8 cellular contexts compared by ENCODE assay signal in genomic region chr19:1094655-1094977, GRCh38. TPM values are rescaled to one million over a fixed set of nuclear protein-coding genes. Genes with fewer than 3 reads are reported as not detected.
DNase-seq lines count a peak whose midpoint lies in the region; ATAC-seq and TF ChIP-seq lines count a peak whose summit lies in the region.

No MANE protein-coding gene starts in this region.

- H3K9me3 Mint-ChIP-seq in activated T-cell treated with anti-CD3 and anti-CD28 coated beads, Interleukin-2, amount 50 U/mL, for 24 hours, result no peaks in the 10 kb centered on the region

- intact Hi-C loops in ascending aorta (cut with DNase I) (loop anchor here (2.0 kb wide), 1 partner anchor 68 kb away; the partner anchor contains the start of gene CNN2), right lobe of liver (cut with DNase I) (no loop called here), tibial artery (cut with DNase I; ENCODE audit: low total_unique reads) (loop anchor here (5.0 kb wide), 1 partner anchor 52 kb away; the partner anchor contains the start of gene ABCA7)

- H3K27me3 ChIP-seq in ascending aorta, result no peaks in the 10 kb centered on the region
- H3K27me3 ChIP-seq in right lobe of liver, result no peaks in the 10 kb centered on the region
- H3K27me3 ChIP-seq in tibial artery, result no peaks in the 10 kb centered on the region

- H3K4me3 Mint-ChIP-seq in activated T-cell treated with anti-CD3 and anti-CD28 coated beads, Interleukin-2, amount 50 U/mL, for 24 hours, result peak overlapping the region; percentile 93

- H3K4me1 Mint-ChIP-seq in activated T-cell treated with anti-CD3 and anti-CD28 coated beads, Interleukin-2, amount 50 U/mL, for 24 hours (ENCODE audit: low read depth), result peaks cover 59% of the 10 kb centered on the region

- no peaks in the 10 kb centered on the region for H3K27me3 Mint-ChIP-seq in activated T-cell treated with anti-CD3 and anti-CD28 coated beads, Interleukin-2, amount 50 U/mL, for 24 hours

- no peak for ATAC-seq in right lobe of liver
- ATAC-seq in HG03280 (IDR thresholded peaks at IDR 0.05; ENCODE audit: unreplicated experiment), result no peak
- no peak for ATAC-seq in HG03469 (IDR thresholded peaks at IDR 0.05; ENCODE audit: unreplicated experiment)

- H3K27ac Mint-ChIP-seq in activated T-cell treated with anti-CD3 and anti-CD28 coated beads, Interleukin-2, amount 50 U/mL, for 24 hours, result peak overlapping the region; percentile 92

- no peak for TF ChIP-seq CTCF in ascending aorta (IDR thresholded peaks at IDR 0.05)
- no peak for TF ChIP-seq CTCF in right lobe of liver (IDR thresholded peaks at IDR 0.05)
- no peak for TF ChIP-seq CTCF in tibial artery (IDR thresholded peaks at IDR 0.05)

- no peaks in the 10 kb centered on the region for H3K9me3 ChIP-seq in ascending aorta
- no peaks in the 10 kb centered on the region for H3K9me3 ChIP-seq in right lobe of liver
- peaks cover 0 to 1% (median 0%) of the 10 kb centered on the region in 3 donors for H3K9me3 ChIP-seq in tibial artery

- peak overlapping the region; percentile 81 to 96 for H3K4me3 ChIP-seq in ascending aorta
- peak overlapping the region; percentile 91 to 95 (median 92) for H3K4me3 ChIP-seq in right lobe of liver
- H3K4me3 ChIP-seq in tibial artery, result peak overlapping the region; percentile 78 to 83

- peaks cover 15 to 24% of the 10 kb centered on the region in 2 donors for H3K4me1 ChIP-seq in ascending aorta
- peaks cover 0 to 38% (median 17%) of the 10 kb centered on the region in 4 donors for H3K4me1 ChIP-seq in right lobe of liver
- H3K4me1 ChIP-seq in tibial artery, result peaks cover 0 to 48% (median 38%) of the 10 kb centered on the region in 4 donors

- 0% methylated on average over 1 of the region's 19 CpGs for WGBS in right lobe of liver (ENCODE audit: insufficient coverage, low coverage, low lambda C conversion rate, missing lambda C conversion rate)

- peaks cover 48% of the 10 kb centered on the region for H3K36me3 Mint-ChIP-seq in activated T-cell treated with anti-CD3 and anti-CD28 coated beads, Interleukin-2, amount 50 U/mL, for 24 hours (ENCODE audit: low read depth)

- H3K27ac ChIP-seq in ascending aorta, result peak overlapping the region in 1 of 2 donors; percentile 42
- peak overlapping the region; percentile 72 to 76 (median 73) for H3K27ac ChIP-seq in right lobe of liver
- peak overlapping the region; percentile 78 to 79 for H3K27ac ChIP-seq in tibial artery

- TF ChIP-seq POLR2A in right lobe of liver (IDR thresholded peaks at IDR 0.05), result no peak

- peaks cover 20 to 22% of the 10 kb centered on the region in 2 donors for H3K36me3 ChIP-seq in ascending aorta
- peaks cover 0 to 18% (median 10%) of the 10 kb centered on the region in 4 donors for H3K36me3 ChIP-seq in right lobe of liver
- peaks cover 25 to 41% (median 28%) of the 10 kb centered on the region in 3 donors for H3K36me3 ChIP-seq in tibial artery

- no peak for DNase-seq in activated T-cell treated with anti-CD3 and anti-CD28 coated beads, Interleukin-2, amount 50 U/mL, for 24 hours
- no peak for DNase-seq in activated T-cell treated with anti-CD3 and anti-CD28 coated beads, Interleukin-2, amount 50 U/mL, for 1 hour
- DNase-seq in ascending aorta (ENCODE audit: low spot score in 2 of 2), result no peak
- DNase-seq in right lobe of liver, result peak in 1 of 3 donors; percentile 34
- DNase-seq in tibial artery, result no peak
- DNase-seq in NCI-H510A treated with DMSO at 0.1 percent for 48 hours (lab: John Stamatoyannopoulos, UW), result no peak

RNA-seq across cellular contexts. Expression of gene POLR2E, which starts 0.6 kb away (rescaled TPM):
- total RNA-seq in ascending aorta (72.1 TPM), right lobe of liver (100 to 1,000 TPM; 112 to 256 (median 131) TPM)

RNA-seq across cellular contexts. Expression of gene GPX4, which starts 9.2 kb away (rescaled TPM):
- 348 TPM for total RNA-seq in ascending aorta
- total RNA-seq in right lobe of liver, result 100 to 1,000 TPM; 204 to 389 (median 212) TPM

RNA-seq across cellular contexts. Expression of gene ARHGAP45, which starts 27.6 kb away (rescaled TPM):
- total RNA-seq in ascending aorta, result 66.5 TPM
- 1 to 10 TPM; 4.2 to 10.0 (median 7.3) TPM for total RNA-seq in right lobe of liver

RNA-seq across cellular contexts. Expression of gene ABCA7, which starts 54.7 kb away (rescaled TPM):
- total RNA-seq in ascending aorta (96.6 TPM), right lobe of liver (10 to 100 TPM in 3 of 6 experiments, 1 to 10 TPM in 3; 4.8 to 14.6 (median 9.1) TPM)

Comparison
In these comparisons a context has a peak if more than half of its experiments do, and no peak if none do; other contexts are left out.
1. intact Hi-C loops: an anchor here in ascending aorta (2.0 kb wide) and tibial artery (5.0 kb wide); none called in right lobe of liver.